In the genomic region with DNA sequence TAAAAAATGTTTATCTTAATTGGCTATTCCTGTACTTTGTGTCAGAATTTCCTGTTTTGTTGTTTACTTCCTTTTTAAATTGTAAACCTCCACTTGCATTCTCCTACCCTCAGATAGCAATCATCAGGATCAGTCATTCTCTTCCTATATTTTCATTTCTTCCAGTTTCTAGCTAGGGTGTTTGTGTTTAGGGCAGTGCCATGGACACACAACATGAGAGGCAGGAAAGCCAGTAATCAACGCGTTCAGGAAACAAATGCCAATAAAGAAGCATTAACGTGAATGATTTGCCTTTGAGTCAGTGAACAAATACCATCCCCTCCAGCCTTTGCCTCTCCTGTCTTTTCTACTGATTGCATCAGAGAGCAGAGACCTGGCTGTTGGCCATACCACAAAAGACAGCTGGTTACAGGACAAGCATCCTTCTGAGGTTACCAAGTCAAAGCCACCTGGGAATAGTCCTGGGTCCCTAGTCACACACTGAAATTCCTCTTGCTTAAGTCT, we compare ENCODE assay signal across 8 cellular contexts. TPM values are rescaled to one million over a fixed set of nuclear protein-coding genes. Genes with fewer than 3 reads are reported as not detected.
A peak's percentile ranks its signal among the peaks of the same experiment; 100 is the strongest.
DNase-seq lines count a peak whose midpoint lies in the region; ATAC-seq and TF ChIP-seq lines count a peak whose summit lies in the region.
"Had no signal": no experiment of that assay in that cellular context is flagged by ENCODE, and none has a peak within 500 bp of the region (broad histone marks: within the 10 kb centered on the region; RNA-seq: fewer than 3 reads in every experiment).

No MANE protein-coding gene starts in this region.

- DNase-seq in HS-5 (ENCODE audit: low read depth) = peak; percentile 97
- peak; percentile 96 for DNase-seq in RWPE1 (ENCODE audit: low spot score)
- DNase-seq in foreskin keratinocyte = peak; percentile 95 to 98
- no peak for DNase-seq in type B pancreatic cell (ENCODE audit: extremely low spot score, unreplicated experiment)
- DNase-seq in stimulated activated naive CD8-positive, alpha-beta T cell treated with anti-CD3 and anti-CD28 coated beads, Interleukin-15, amount 100 ng/mL, for 72 hours = no peak
- DNase-seq: activated CD4-positive, alpha-beta T cell treated with anti-CD3 and anti-CD28 coated beads, Interleukin-2, amount 50 U/mL, for 48 hours had no signal

- H3K27ac ChIP-seq in RWPE1 (peak overlapping the region; percentile 88; the same call in 1 of the 2 replicates), foreskin keratinocyte (peak overlapping the region; percentile 65)

- H3K9me3 Mint-ChIP-seq in type B pancreatic cell = no peaks in the 10 kb centered on the region
- H3K9me3 Mint-ChIP-seq in stimulated activated naive CD8-positive, alpha-beta T cell treated with anti-CD3 and anti-CD28 coated beads, Interleukin-15, amount 100 ng/mL, for 72 hours = no peaks in the 10 kb centered on the region

- no peak overlapping the region for H3K4me3 Mint-ChIP-seq in type B pancreatic cell
- no peak overlapping the region for H3K4me3 Mint-ChIP-seq in stimulated activated naive CD8-positive, alpha-beta T cell treated with anti-CD3 and anti-CD28 coated beads, Interleukin-15, amount 100 ng/mL, for 72 hours

- H3K27me3 Mint-ChIP-seq in type B pancreatic cell = no peaks in the 10 kb centered on the region
- peaks cover 9% of the 10 kb centered on the region for H3K27me3 Mint-ChIP-seq in stimulated activated naive CD8-positive, alpha-beta T cell treated with anti-CD3 and anti-CD28 coated beads, Interleukin-15, amount 100 ng/mL, for 72 hours

- peak; percentile 77 for ATAC-seq in foreskin keratinocyte
- ATAC-seq in stimulated activated naive CD8-positive, alpha-beta T cell treated with anti-CD3 and anti-CD28 coated beads, Interleukin-15, amount 100 ng/mL, for 72 hours = no peak
- no peak for ATAC-seq in GM21717 (IDR thresholded peaks at IDR 0.05; ENCODE audit: unreplicated experiment)
- no peak for ATAC-seq in HG02852 (IDR thresholded peaks at IDR 0.05; ENCODE audit: unreplicated experiment)

- peaks cover 15% of the 10 kb centered on the region for H3K4me1 Mint-ChIP-seq in type B pancreatic cell (ENCODE audit: unreplicated experiment)
- H3K4me1 Mint-ChIP-seq in stimulated activated naive CD8-positive, alpha-beta T cell treated with anti-CD3 and anti-CD28 coated beads, Interleukin-15, amount 100 ng/mL, for 72 hours = peaks cover 23% of the 10 kb centered on the region

- CTCF ChIA-PET in RWPE1 (lab: Yijun Ruan, JAX) = interaction anchor here (1.0 to 1.2 kb wide), 2 partner anchors 51 to 66 kb away, joined by 4 to 7 read pairs; no protein-coding TSS in a partner anchor

- no peaks in the 10 kb centered on the region for H3K27me3 ChIP-seq in foreskin keratinocyte

- no peaks in the 10 kb centered on the region for H3K36me3 Mint-ChIP-seq in type B pancreatic cell

- H3K27ac Mint-ChIP-seq in type B pancreatic cell = peak overlapping the region; percentile 52
- peak overlapping the region in 1 of 2 donors; percentile 29 for H3K27ac Mint-ChIP-seq in stimulated activated naive CD8-positive, alpha-beta T cell treated with anti-CD3 and anti-CD28 coated beads, Interleukin-15, amount 100 ng/mL, for 72 hours

- H3K4me1 ChIP-seq in foreskin keratinocyte = peaks cover 17% of the 10 kb centered on the region

- POLR2A ChIA-PET in RWPE1 (lab: Yijun Ruan, JAX; ENCODE audit: low non-redundant PET) = no interaction called here

- TF ChIP-seq CTCF in RWPE1 (conservative IDR thresholded peaks at IDR 0.05; ENCODE audit: low read depth) (no peak), foreskin keratinocyte (conservative IDR thresholded peaks at IDR 0.05) (no peak), type B pancreatic cell (conservative IDR thresholded peaks at IDR 0.05) (no peak)

RNA-seq across cellular contexts. Expression of a gene that starts 56.7 kb away (rescaled TPM):
- total RNA-seq in foreskin keratinocyte = 85.9 and 110 TPM in 2 replicates
- polyA plus RNA-seq in foreskin keratinocyte = 92.7 and 112 TPM in 2 replicates
- total RNA-seq in type B pancreatic cell (ENCODE audit: low replicate concordance) = 19.9 and 21.9 TPM in 2 replicates

Comparison
In these comparisons a context has a peak if more than half of its experiments do, and no peak if none do; other contexts are left out.
1. DNase-seq: peak in HS-5 (single experiment), RWPE1 (single experiment) and foreskin keratinocyte (2 of 2); none in type B pancreatic cell (single experiment) and stimulated activated naive CD8-positive, alpha-beta T cell treated with anti-CD3 and anti-CD28 coated beads, Interleukin-15, amount 100 ng/mL, for 72 hours (0 of 2).